ENCODE assay signal across 1 cellular context in genomic region chr11:62601364-62602140, GRCh38.
A peak's percentile ranks its signal among the peaks of the same experiment; 100 is the strongest.
TF ChIP-seq lines count a peak whose summit lies in the region.

Gene MTA2 (minus strand): TSS chr11:62601865. CDS start chr11:62601450, 415 bp downstream.

TF ChIP-seq in K562, 482 proteins besides CTCF, POLR2A, EP300 and RAD21 (continued from another document and continues in another):
- TF ChIP-seq GATAD2B (IDR thresholded peaks at IDR 0.05; ENCODE audit: borderline replicate concordance): no peak
- no peak; the same call in 1 of the 2 replicates for TF ChIP-seq NCOA1 (IDR thresholded peaks at IDR 0.05; ENCODE audit: low read depth)
- peak; percentile 87; the same call in 1 of the 2 replicates for TF ChIP-seq AFF4 (CRISPR knock-in tag; IDR thresholded peaks at IDR 0.05)
- TF ChIP-seq CUX1 (CRISPR knock-in tag; IDR thresholded peaks at IDR 0.05): no peak
- TF ChIP-seq HMBOX1 (IDR thresholded peaks at IDR 0.05): no peak
- TF ChIP-seq BRF1 (IDR thresholded peaks at IDR 0.05; ENCODE audit: borderline replicate concordance, extremely low read depth, insufficient read length): no peak
- TF ChIP-seq CAMTA2 (CRISPR knock-in tag; conservative IDR thresholded peaks at IDR 0.05): 0 out of 2 replicates have a peak, but pooled peaks have one; percentile 45
- TF ChIP-seq THAP7 (CRISPR knock-in tag; IDR thresholded peaks at IDR 0.05): no peak
- TF ChIP-seq EP400 (IDR thresholded peaks at IDR 0.05): 0 out of 2 replicates have a peak, but pooled peaks have one; percentile 7
- TF ChIP-seq UBTF (IDR thresholded peaks at IDR 0.05; ENCODE audit: borderline replicate concordance in 1 of 2, low read depth in 2 of 2, low read length in 2 of 2): peak; percentile 89 to 97; a peak in 3 of 4 replicates
- peak; percentile 89 for TF ChIP-seq SP1 (CRISPR knock-in tag; IDR thresholded peaks at IDR 0.05)
- TF ChIP-seq SUPT5H (IDR thresholded peaks at IDR 0.05): peak; percentile 77
- TF ChIP-seq RBM34 (IDR thresholded peaks at IDR 0.05; ENCODE audit: borderline replicate concordance, insufficient read depth, low read length): peak; percentile 64; the same call in 1 of the 2 replicates
- TF ChIP-seq KAT8 (IDR thresholded peaks at IDR 0.05; ENCODE audit: low read depth): no peak
- TF ChIP-seq ZBTB11 (CRISPR knock-in tag; IDR thresholded peaks at IDR 0.05): peak in 1 of 3 experiments; percentile 70; a peak in 2 of 6 replicates
- no peak for TF ChIP-seq PTRF (tag; IDR thresholded peaks at IDR 0.05)
- no peak for TF ChIP-seq TEAD4 (IDR thresholded peaks at IDR 0.05; ENCODE audit: low read length)
- no peak for TF ChIP-seq TEAD4 (CRISPR knock-in tag; IDR thresholded peaks at IDR 0.05; ENCODE audit: borderline replicate concordance)
- peak; percentile 63 for TF ChIP-seq HMGN3 (IDR thresholded peaks at IDR 0.05; ENCODE audit: borderline replicate concordance, extremely low read depth, insufficient read length, low read depth, low read length)
- no peak for TF ChIP-seq SNAPC5 (CRISPR knock-in tag; IDR thresholded peaks at IDR 0.05)
- no peak for TF ChIP-seq TEAD2 (tag; IDR thresholded peaks at IDR 0.05)
- no peak for TF ChIP-seq ARID4B (CRISPR knock-in tag; IDR thresholded peaks at IDR 0.05)
- TF ChIP-seq SETDB1 (IDR thresholded peaks at IDR 0.05; ENCODE audit: low read length): no peak
- no peak for TF ChIP-seq CREB5 (CRISPR knock-in tag; IDR thresholded peaks at IDR 0.05)
